Comparison of ENCODE assay signal across 1 cellular context in genomic region chr7:2403014-2403717, GRCh38.
A peak's percentile ranks its signal among the peaks of the same experiment; 100 is the strongest.
TF ChIP-seq lines count a peak whose summit lies in the region.

Gene CHST12 (plus strand): TSS chr7:2403611. CDS start chr7:2432640, 29,029 bp downstream.

TF ChIP-seq in A549, 52 proteins besides CTCF, POLR2A, EP300 and RAD21 (continued from another document):
- TF ChIP-seq E2F6 (IDR thresholded peaks at IDR 0.05; ENCODE audit: borderline replicate concordance, low read depth) (no peak; the same call in 1 of the 2 replicates), FOSL2 (IDR thresholded peaks at IDR 0.05) (no peak), FOSL2 (CRISPR knock-in tag; IDR thresholded peaks at IDR 0.05) (no peak), MAFK (IDR thresholded peaks at IDR 0.05; ENCODE audit: partially characterized antibody) (no peak), KDM5A (IDR thresholded peaks at IDR 0.05) (no peak), KDM1A (IDR thresholded peaks at IDR 0.05; ENCODE audit: low read depth) (peak; percentile 100), PHF8 (IDR thresholded peaks at IDR 0.05; ENCODE audit: borderline replicate concordance, low read depth) (peak; percentile 44; the same call in 1 of the 2 replicates), CHD4 (IDR thresholded peaks at IDR 0.05; ENCODE audit: borderline replicate concordance) (peak; percentile 99), ZC3H11A (IDR thresholded peaks at IDR 0.05) (no peak), REST (IDR thresholded peaks at IDR 0.05) (no peak), FOSB (CRISPR knock-in tag; IDR thresholded peaks at IDR 0.05) (0 out of 2 replicates have a peak, but pooled peaks have one; percentile 17), TP53 (CRISPR knock-in tag; IDR thresholded peaks at IDR 0.05) (no peak), USF2 (IDR thresholded peaks at IDR 0.05) (peak; percentile 15; the same call in 1 of the 2 replicates), SMC3 (IDR thresholded peaks at IDR 0.05) (no peak), BHLHE40 (IDR thresholded peaks at IDR 0.05; ENCODE audit: low read depth, low read length) (no peak), MAZ (IDR thresholded peaks at IDR 0.05; ENCODE audit: borderline replicate concordance, low read depth, low read length) (no peak), NPAS2 (CRISPR knock-in tag; IDR thresholded peaks at IDR 0.05; ENCODE audit: borderline replicate concordance) (no peak), CBX8 (IDR thresholded peaks at IDR 0.05) (no peak), EHMT2 (IDR thresholded peaks at IDR 0.05; ENCODE audit: low read depth) (no peak), HOXB13 (CRISPR knock-in tag; IDR thresholded peaks at IDR 0.05; ENCODE audit: low read depth) (no peak), RARB (CRISPR knock-in tag; IDR thresholded peaks at IDR 0.05) (0 out of 2 replicates have a peak, but pooled peaks have one; percentile 25), ZNF302 (CRISPR knock-in tag; IDR thresholded peaks at IDR 0.05) (no peak), TFCP2L1 (CRISPR knock-in tag; IDR thresholded peaks at IDR 0.05) (0 out of 2 replicates have a peak, but pooled peaks have one; percentile 41)
